Comparison of ENCODE assay signal across 28 cellular contexts in genomic region chr9:34387239-34387638, GRCh38.
"Had no signal": no experiment of that assay in that cellular context is flagged by ENCODE, and none has a peak within 500 bp of the region (broad histone marks: within the 10 kb centered on the region; RNA-seq: fewer than 3 reads in every experiment).

No MANE protein-coding gene starts in this region.

- H3K4me1 ChIP-seq: foreskin keratinocyte, heart left ventricle, neural progenitor cell, stomach, upper lobe of right lung had no signal

- H3K27me3 ChIP-seq: esophagus muscularis mucosa, heart left ventricle, right lobe of liver, stomach, thyroid gland had no signal

- H2AFZ ChIP-seq: neural progenitor cell had no signal

- H3K9ac ChIP-seq: neural progenitor cell had no signal

- H3K9me3 ChIP-seq: esophagus muscularis mucosa, heart left ventricle, right lobe of liver, stomach, thyroid gland, upper lobe of right lung had no signal

- H3K4me2 ChIP-seq: neural progenitor cell had no signal

- H3K27ac ChIP-seq: esophagus muscularis mucosa, foreskin keratinocyte, heart left ventricle, neural progenitor cell, right lobe of liver, stomach, thyroid gland, upper lobe of right lung, WERI-Rb-1 had no signal

- H3K27ac Mint-ChIP-seq: activated CD4-positive, alpha-beta memory T cell treated with anti-CD3 and anti-CD28 coated beads, Interleukin-2, amount 10 ng/mL, durations not matched to agents 7 days and 5 days; activated naive CD4-positive, alpha-beta T cell treated with anti-CD3 and anti-CD28 coated beads, Interleukin-2, amount 10 ng/mL, durations not matched to agents 7 days and 5 days; activated naive CD8-positive, alpha-beta T cell treated with anti-CD3 and anti-CD28 coated beads, Interleukin-2, amount 10 ng/mL, durations not matched to agents 7 days and 5 days; dendritic cell treated with granulocyte-macrophage colony-stimulating factor and Interleukin-4, amounts not matched to agents 40 ng/mL and 50 ng/mL, for 4 days; immature natural killer cell; natural killer cell; neural progenitor cell; stimulated activated effector memory CD8-positive, alpha-beta T cell treated with anti-CD3 and anti-CD28 coated beads, Interleukin-12 subunit alpha, Interleukin-12 subunit beta, amount 100 ng/mL, for 72 hours; T-helper 1 cell treated with Interleukin-12 subunit alpha and Interleukin-12 subunit beta and Interleukin-4 antibody, amounts not matched to agents 30 μg/mL and 1 μg/mL, for 36 hours had no signal

- H3K4me1 Mint-ChIP-seq: activated CD4-positive, alpha-beta memory T cell treated with anti-CD3 and anti-CD28 coated beads, Interleukin-2, amount 10 ng/mL, durations not matched to agents 7 days and 5 days; activated naive CD4-positive, alpha-beta T cell treated with anti-CD3 and anti-CD28 coated beads, Interleukin-2, amount 10 ng/mL, durations not matched to agents 7 days and 5 days; immature natural killer cell; natural killer cell; neural progenitor cell; stimulated activated effector memory CD8-positive, alpha-beta T cell treated with anti-CD3 and anti-CD28 coated beads, Interleukin-12 subunit alpha, Interleukin-12 subunit beta, amount 100 ng/mL, for 72 hours had no signal

- H3K4me3 Mint-ChIP-seq: activated CD4-positive, alpha-beta memory T cell treated with anti-CD3 and anti-CD28 coated beads, Interleukin-2, amount 10 ng/mL, durations not matched to agents 7 days and 5 days; activated naive CD4-positive, alpha-beta T cell treated with anti-CD3 and anti-CD28 coated beads, Interleukin-2, amount 10 ng/mL, durations not matched to agents 7 days and 5 days; activated naive CD8-positive, alpha-beta T cell treated with anti-CD3 and anti-CD28 coated beads, Interleukin-2, amount 10 ng/mL, durations not matched to agents 7 days and 5 days; dendritic cell treated with granulocyte-macrophage colony-stimulating factor and Interleukin-4, amounts not matched to agents 40 ng/mL and 50 ng/mL, for 4 days; immature natural killer cell; natural killer cell; neural progenitor cell; stimulated activated effector memory CD8-positive, alpha-beta T cell treated with anti-CD3 and anti-CD28 coated beads, Interleukin-12 subunit alpha, Interleukin-12 subunit beta, amount 100 ng/mL, for 72 hours; T-helper 1 cell treated with Interleukin-12 subunit alpha and Interleukin-12 subunit beta and Interleukin-4 antibody, amounts not matched to agents 30 μg/mL and 1 μg/mL, for 36 hours had no signal

- H3K4me3 ChIP-seq: esophagus muscularis mucosa, heart left ventricle, lung, neural progenitor cell, right lobe of liver, stomach, thyroid gland, upper lobe of right lung had no signal

- H3K36me3 Mint-ChIP-seq: activated naive CD4-positive, alpha-beta T cell treated with anti-CD3 and anti-CD28 coated beads, Interleukin-2, amount 10 ng/mL, durations not matched to agents 7 days and 5 days; activated naive CD8-positive, alpha-beta T cell treated with anti-CD3 and anti-CD28 coated beads, Interleukin-2, amount 10 ng/mL, durations not matched to agents 7 days and 5 days; immature natural killer cell; natural killer cell; neural progenitor cell; stimulated activated effector memory CD8-positive, alpha-beta T cell treated with anti-CD3 and anti-CD28 coated beads, Interleukin-12 subunit alpha, Interleukin-12 subunit beta, amount 100 ng/mL, for 72 hours had no signal

- H3K36me3 ChIP-seq: esophagus muscularis mucosa, heart left ventricle, neural progenitor cell, right lobe of liver, stomach, thyroid gland, upper lobe of right lung, WERI-Rb-1 had no signal

- H3K9me3 Mint-ChIP-seq: activated CD4-positive, alpha-beta memory T cell treated with anti-CD3 and anti-CD28 coated beads, Interleukin-2, amount 10 ng/mL, durations not matched to agents 7 days and 5 days; activated naive CD4-positive, alpha-beta T cell treated with anti-CD3 and anti-CD28 coated beads, Interleukin-2, amount 10 ng/mL, durations not matched to agents 7 days and 5 days; activated naive CD8-positive, alpha-beta T cell treated with anti-CD3 and anti-CD28 coated beads, Interleukin-2, amount 10 ng/mL, durations not matched to agents 7 days and 5 days; dendritic cell treated with granulocyte-macrophage colony-stimulating factor and Interleukin-4, amounts not matched to agents 40 ng/mL and 50 ng/mL, for 4 days; natural killer cell; neural progenitor cell; stimulated activated effector memory CD8-positive, alpha-beta T cell treated with anti-CD3 and anti-CD28 coated beads, Interleukin-12 subunit alpha, Interleukin-12 subunit beta, amount 100 ng/mL, for 72 hours; T-helper 1 cell treated with Interleukin-12 subunit alpha and Interleukin-12 subunit beta and Interleukin-4 antibody, amounts not matched to agents 30 μg/mL and 1 μg/mL, for 36 hours had no signal

- DNase-seq: activated CD4-positive, alpha-beta T cell treated with anti-CD3 and anti-CD28 coated beads for 48 hours; activated gamma-delta T cell; activated naive CD4-positive, alpha-beta T cell treated with anti-CD3 and anti-CD28 coated beads, Interleukin-2, amount 10 ng/mL, durations not matched to agents 7 days and 5 days; activated naive CD8-positive, alpha-beta T cell treated with anti-CD3 and anti-CD28 coated beads, Interleukin-2, amount 10 ng/mL, durations not matched to agents 7 days and 5 days; central memory CD4-positive, alpha-beta T cell; effector CD4-positive, alpha-beta T cell; foreskin keratinocyte; heart left ventricle; hypothalamus; immature natural killer cell; mesendoderm; natural killer cell; stimulated activated CD4-positive, alpha-beta T cell treated with anti-CD3 and anti-CD28 coated beads, Interleukin-4, amount 100 ng/mL, for 1 hour; stomach; SW 1271; T-helper 9 cell; thyroid gland; upper lobe of right lung; WERI-Rb-1 had no signal

- ATAC-seq: activated CD4-positive, CD25-positive, alpha-beta regulatory T cell treated with anti-CD3 and anti-CD28 coated beads, Interleukin-2, amount 50 U/mL, for 24 hours; foreskin keratinocyte; heart left ventricle; natural killer cell; right lobe of liver; stimulated activated effector memory CD8-positive, alpha-beta T cell treated with anti-CD3 and anti-CD28 coated beads, Interleukin-12 subunit alpha, Interleukin-12 subunit beta, amount 100 ng/mL, for 72 hours; upper lobe of right lung had no signal
